ENCODE assay signal across 9 cellular contexts in the genomic region with DNA sequence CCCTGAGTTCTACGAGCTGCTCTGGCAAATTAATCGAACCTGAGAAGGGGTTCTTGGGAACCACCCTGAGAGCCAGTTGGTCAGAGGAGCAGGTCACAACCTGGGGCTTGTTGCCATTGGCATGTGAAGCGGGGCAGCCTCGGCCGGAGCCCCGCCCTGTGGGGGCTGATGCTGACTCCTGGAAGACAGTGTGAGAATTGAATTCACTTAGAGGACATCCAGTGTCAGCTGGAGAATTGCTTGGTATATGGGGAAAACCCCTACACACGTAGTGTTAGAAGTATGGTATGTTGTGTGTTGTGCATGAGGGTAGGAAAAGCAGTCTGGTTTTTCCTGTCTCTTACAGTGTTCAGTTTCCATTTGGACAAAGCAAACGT. TPM values are rescaled to one million over a fixed set of nuclear protein-coding genes. Genes with fewer than 3 reads are reported as not detected.
DNase-seq lines count a peak whose midpoint lies in the region; ATAC-seq and TF ChIP-seq lines count a peak whose summit lies in the region.
"Had no signal": no experiment of that assay in that cellular context is flagged by ENCODE, and none has a peak within 500 bp of the region (broad histone marks: within the 10 kb centered on the region; RNA-seq: fewer than 3 reads in every experiment).

No MANE protein-coding gene starts in this region.

- H3K4me1 ChIP-seq in left lung (peaks cover 14 to 54% of the 10 kb centered on the region in 2 donors), vagina (peaks cover 21% of the 10 kb centered on the region)

- H3K36me3 Mint-ChIP-seq in activated naive CD4-positive, alpha-beta T cell treated with anti-CD3 and anti-CD28 coated beads, Interleukin-2, amount 50 U/mL, for 72 hours, result peaks cover 21 to 22% of the 10 kb centered on the region in 2 donors

- DNase-seq in activated naive CD4-positive, alpha-beta T cell treated with anti-CD3 and anti-CD28 coated beads, Interleukin-2, amount 50 U/mL, for 72 hours (ENCODE audit: low spot score in 2 of 2), result no peak
- DNase-seq in left lung (peak in 1 of 2 donors; percentile 36), vagina (ENCODE audit: extremely low spot score in 2 of 2) (no peak), GM19238 (ENCODE audit: insufficient read length, low spot score) (no peak), SIG-M5 (lab: John Stamatoyannopoulos, UW) (no peak), LoVo (ENCODE audit: low spot score) (no peak)

- ATAC-seq in GM18508 (IDR thresholded peaks at IDR 0.05; ENCODE audit: insufficient read depth, unreplicated experiment) (peak; percentile 16), HG02642 (IDR thresholded peaks at IDR 0.05; ENCODE audit: poor library complexity, unreplicated experiment) (peak; percentile 28), left lung (peak; percentile 36)
- ATAC-seq in activated naive CD4-positive, alpha-beta T cell treated with anti-CD3 and anti-CD28 coated beads, Interleukin-2, amount 50 U/mL, for 72 hours, result no peak

- no peaks in the 10 kb centered on the region for H3K9me3 ChIP-seq in left lung
- H3K9me3 ChIP-seq in vagina, result no peaks in the 10 kb centered on the region

- peak overlapping the region; percentile 70 to 73 for H3K27ac Mint-ChIP-seq in activated naive CD4-positive, alpha-beta T cell treated with anti-CD3 and anti-CD28 coated beads, Interleukin-2, amount 50 U/mL, for 72 hours

- H3K4me3 ChIP-seq in left lung (no peak overlapping the region), vagina (peak overlapping the region; percentile 34 to 38)

- intact Hi-C loops in left lung (cut with DNase I) (no loop called here), vagina (cut with DNase I) (no loop called here)

- H3K27ac ChIP-seq in left lung, result peak overlapping the region; percentile 60 to 82
- H3K27ac ChIP-seq in vagina, result peak overlapping the region; percentile 79

- TF ChIP-seq CTCF in left lung (IDR thresholded peaks at IDR 0.05), result no peak
- TF ChIP-seq CTCF in vagina (IDR thresholded peaks at IDR 0.05), result no peak

- no peak for TF ChIP-seq POLR2A in vagina (IDR thresholded peaks at IDR 0.05)

- H3K36me3 ChIP-seq in left lung (peaks cover 2 to 24% of the 10 kb centered on the region in 2 donors), vagina (no peaks in the 10 kb centered on the region)

- H3K9me3 Mint-ChIP-seq in activated naive CD4-positive, alpha-beta T cell treated with anti-CD3 and anti-CD28 coated beads, Interleukin-2, amount 50 U/mL, for 72 hours, result no peaks in the 10 kb centered on the region

- H3K27me3 ChIP-seq in left lung (no peaks in the 10 kb centered on the region), vagina (no peaks in the 10 kb centered on the region)

RNA-seq across cellular contexts. Expression of gene SLC37A1, which starts 11.6 kb away (rescaled TPM):
- total RNA-seq in activated naive CD4-positive, alpha-beta T cell treated with anti-CD3 and anti-CD28 coated beads, Interleukin-2, amount 50 U/mL, for 72 hours, result 10 to 100 TPM; 15.2 to 20.6 TPM
- total RNA-seq in left lung (10 to 100 TPM; 22.4 to 26.8 TPM), vagina (11.8 TPM)

RNA-seq across cellular contexts. Expression of gene RSPH1, which starts 29.2 kb away (rescaled TPM):
- under 1 TPM; 0.11 to 0.33 TPM for total RNA-seq in activated naive CD4-positive, alpha-beta T cell treated with anti-CD3 and anti-CD28 coated beads, Interleukin-2, amount 50 U/mL, for 72 hours
- total RNA-seq in left lung, result 10 to 100 TPM in 1 of 2 donors, under 1 TPM in 1; 0.73 to 10.7 TPM
- not detected for total RNA-seq in vagina
- total RNA-seq: glomerular endothelial cell had no signal

Comparison
In these comparisons a context has a peak if more than half of its experiments do, and no peak if none do; other contexts are left out.
1. ATAC-seq: peak in GM18508 (single experiment), HG02642 (single experiment) and left lung (single experiment); none in activated naive CD4-positive, alpha-beta T cell treated with anti-CD3 and anti-CD28 coated beads, Interleukin-2, amount 50 U/mL, for 72 hours (0 of 2).
2. H3K4me3 ChIP-seq: peak in vagina (2 of 2); none in left lung (0 of 2).